1 cellular context compared by ENCODE assay signal in genomic region chr1:31239653-31240241, GRCh38.
TF ChIP-seq lines count a peak whose summit lies in the region.

Gene NKAIN1 (minus strand): TSS chr1:31239887. CDS start chr1:31239547, 340 bp downstream.

TF ChIP-seq in HepG2, 621 proteins besides CTCF, POLR2A, EP300 and RAD21 (continued from another document):
- no peak for TF ChIP-seq ZNF784 (CRISPR knock-in tag; IDR thresholded peaks at IDR 0.05; ENCODE audit: borderline replicate concordance)
- peak; percentile 75; the same call in 1 of the 2 replicates for TF ChIP-seq MYPOP (CRISPR knock-in tag; IDR thresholded peaks at IDR 0.05)
- peak; percentile 9 for TF ChIP-seq HNRNPLL (IDR thresholded peaks at IDR 0.05; ENCODE audit: low read depth, low read length, poor library complexity, severe bottlenecking)
- no peak for TF ChIP-seq ZSCAN20 (CRISPR knock-in tag; IDR thresholded peaks at IDR 0.05; ENCODE audit: borderline replicate concordance)
- no peak for TF ChIP-seq CCAR2 (optimal IDR thresholded peaks at IDR 0.05; ENCODE audit: low read depth, low read length)
- TF ChIP-seq ZNF768 (CRISPR knock-in tag; IDR thresholded peaks at IDR 0.05), result peak; percentile 94
- peak; percentile 33; the same call in 1 of the 2 replicates for TF ChIP-seq ZNF777 (CRISPR knock-in tag; IDR thresholded peaks at IDR 0.05)
- TF ChIP-seq ZSCAN12 (CRISPR knock-in tag; IDR thresholded peaks at IDR 0.05), result no peak
- no peak for TF ChIP-seq ZNF431 (CRISPR knock-in tag; IDR thresholded peaks at IDR 0.05; ENCODE audit: borderline replicate concordance, low read depth)
- no peak for TF ChIP-seq GABPB1 (CRISPR knock-in tag; IDR thresholded peaks at IDR 0.05)
- no peak for TF ChIP-seq MBNL3 (CRISPR knock-in tag; conservative IDR thresholded peaks at IDR 0.05)
- TF ChIP-seq MAZ (IDR thresholded peaks at IDR 0.05; ENCODE audit: borderline replicate concordance, low read depth, low read length), result no peak
- TF ChIP-seq MAZ (CRISPR knock-in tag; IDR thresholded peaks at IDR 0.05; ENCODE audit: low read depth), result 0 out of 2 replicates have a peak, but pooled peaks have one; percentile 25
- TF ChIP-seq UBTF (CRISPR knock-in tag; IDR thresholded peaks at IDR 0.05), result peak; percentile 81; the same call in 1 of the 2 replicates
- TF ChIP-seq HES4 (CRISPR knock-in tag; IDR thresholded peaks at IDR 0.05; ENCODE audit: borderline replicate concordance), result no peak
- 0 out of 2 replicates have a peak, but pooled peaks have one; percentile 17 for TF ChIP-seq ZFY (CRISPR knock-in tag; IDR thresholded peaks at IDR 0.05)
- no peak for TF ChIP-seq NFATC3 (CRISPR knock-in tag; IDR thresholded peaks at IDR 0.05)
- 0 out of 2 replicates have a peak, but pooled peaks have one; percentile 23 for TF ChIP-seq ZFX (CRISPR knock-in tag; IDR thresholded peaks at IDR 0.05; ENCODE audit: low read depth)
